In genomic region chr18:24271381-24272331, GRCh38 we compare ENCODE assay signal across 8 cellular contexts.
DNase-seq lines count a peak whose midpoint lies in the region; ATAC-seq lines count a peak whose summit lies in the region.

No MANE protein-coding gene starts in this region.

- ATAC-seq in HG03159 (IDR thresholded peaks at IDR 0.05; ENCODE audit: unreplicated experiment) = no peak

- no peak overlapping the region for H3K14ac ChIP-seq in mesenchymal stem cell (ENCODE audit: low read length in 2 of 2)

- peaks cover 8% of the 10 kb centered on the region for H3K79me1 ChIP-seq in mesenchymal stem cell (replicated peaks; ENCODE audit: low read length, poor library complexity, severe bottlenecking)

- H3K4ac ChIP-seq in mesenchymal stem cell (ENCODE audit: low read depth in 1 of 2, low read length in 2 of 2) = peak overlapping the region in 1 of 2 experiments; percentile 69

- peak overlapping the region; percentile 84 for H3K27ac ChIP-seq in epithelial cell of prostate
- H3K27ac ChIP-seq in mesenchymal stem cell (ENCODE audit: low read length, poor library complexity, severe bottlenecking) = peak overlapping the region; percentile 9

- DNase-seq in NCI-H82 (lab: John Stamatoyannopoulos, UW) (peak; percentile 73), NCI-H82 treated with DMSO at 0.1 percent for 48 hours (lab: John Stamatoyannopoulos, UW; ENCODE audit: unreplicated experiment) (no peak), LHCN-M2 (ENCODE audit: low read depth) (peak; percentile 76), UCSD-AML1 (lab: John Stamatoyannopoulos, UW; ENCODE audit: unreplicated experiment) (peak; percentile 57), epithelial cell of prostate (ENCODE audit: low read depth, low spot score) (peak; percentile 20), mesenchymal stem cell (peak; percentile 86)

- under 1% methylated on average over 68 of the region's 97 CpGs for WGBS in mesenchymal stem cell

- no peaks in the 10 kb centered on the region for H3K36me3 ChIP-seq in mesenchymal stem cell (ENCODE audit: control insufficient read depth in 1 of 2, insufficient read depth in 2 of 2, low read depth in 1 of 2, low read length in 2 of 2)

- H3K4me2 ChIP-seq in mesenchymal stem cell (ENCODE audit: low read length, poor library complexity, severe bottlenecking) = peak overlapping the region; percentile 94

- H3K4me3 Mint-ChIP-seq in stimulated activated naive CD8-positive, alpha-beta T cell treated with anti-CD3 and anti-CD28 coated beads, Interleukin-15, Interleukin-2, amounts not matched to agents 100 ng/mL and 50 ng/mL, for 24 hours = peak overlapping the region; percentile 72

- H3K4me3 ChIP-seq in mesenchymal stem cell (ENCODE audit: insufficient read depth in 1 of 2, low read depth in 1 of 2, low read length in 2 of 2) = peak overlapping the region; percentile 83 to 88

- H3K9me3 ChIP-seq in mesenchymal stem cell (ENCODE audit: control insufficient read depth, low read length) = no peaks in the 10 kb centered on the region

- H2BK15ac ChIP-seq in mesenchymal stem cell (ENCODE audit: low read depth, poor library complexity, severe bottlenecking) = peak overlapping the region; percentile 48

- no peaks in the 10 kb centered on the region for H3K9me3 Mint-ChIP-seq in stimulated activated naive CD8-positive, alpha-beta T cell treated with anti-CD3 and anti-CD28 coated beads, Interleukin-15, Interleukin-2, amounts not matched to agents 100 ng/mL and 50 ng/mL, for 24 hours

- H2BK5ac ChIP-seq in mesenchymal stem cell (ENCODE audit: low read depth, low read length, poor library complexity, severe bottlenecking) = peak overlapping the region; percentile 49

- H2BK120ac ChIP-seq in mesenchymal stem cell (ENCODE audit: low read depth, low read length) = no peak overlapping the region

- no peak overlapping the region for H3K27ac Mint-ChIP-seq in stimulated activated naive CD8-positive, alpha-beta T cell treated with anti-CD3 and anti-CD28 coated beads, Interleukin-15, Interleukin-2, amounts not matched to agents 100 ng/mL and 50 ng/mL, for 24 hours

- H3K36me3 Mint-ChIP-seq in stimulated activated naive CD8-positive, alpha-beta T cell treated with anti-CD3 and anti-CD28 coated beads, Interleukin-15, Interleukin-2, amounts not matched to agents 100 ng/mL and 50 ng/mL, for 24 hours (ENCODE audit: low read depth) = no peaks in the 10 kb centered on the region

- peaks cover 5% of the 10 kb centered on the region for H3K4me1 Mint-ChIP-seq in stimulated activated naive CD8-positive, alpha-beta T cell treated with anti-CD3 and anti-CD28 coated beads, Interleukin-15, Interleukin-2, amounts not matched to agents 100 ng/mL and 50 ng/mL, for 24 hours (ENCODE audit: low read depth)

- no peaks in the 10 kb centered on the region for H3K27me3 ChIP-seq in mesenchymal stem cell (ENCODE audit: control insufficient read depth in 1 of 2, insufficient read depth in 1 of 2, low read length in 2 of 2)

- peak overlapping the region; percentile 61 for H4K91ac ChIP-seq in mesenchymal stem cell (ENCODE audit: low read length)

- peak overlapping the region; percentile 60 to 94 for H3K18ac ChIP-seq in mesenchymal stem cell (ENCODE audit: low read depth in 1 of 2, low read length in 2 of 2)

- no peak overlapping the region for H2AK5ac ChIP-seq in mesenchymal stem cell (ENCODE audit: low read length, severe bottlenecking)

- H3K9ac ChIP-seq in mesenchymal stem cell (ENCODE audit: low read length) = peak overlapping the region; percentile 85

- H2BK12ac ChIP-seq in mesenchymal stem cell (ENCODE audit: low read length in 2 of 2) = peak overlapping the region in 1 of 2 experiments; percentile 40

- peak overlapping the region; percentile 57 for H2AFZ ChIP-seq in mesenchymal stem cell (ENCODE audit: low read depth, low read length)

- H3K23ac ChIP-seq in mesenchymal stem cell (ENCODE audit: low read length in 2 of 2) = no peak overlapping the region

- H3K4me1 ChIP-seq in mesenchymal stem cell (ENCODE audit: control insufficient read depth, insufficient read depth, low read depth, low read length) = no peaks in the 10 kb centered on the region

- peaks cover 45% of the 10 kb centered on the region for H3K27me3 Mint-ChIP-seq in stimulated activated naive CD8-positive, alpha-beta T cell treated with anti-CD3 and anti-CD28 coated beads, Interleukin-15, Interleukin-2, amounts not matched to agents 100 ng/mL and 50 ng/mL, for 24 hours

- peak overlapping the region; percentile 94 for H4K8ac ChIP-seq in mesenchymal stem cell (ENCODE audit: low read length)
